ENCODE assay signal across 24 cellular contexts in the genomic region with DNA sequence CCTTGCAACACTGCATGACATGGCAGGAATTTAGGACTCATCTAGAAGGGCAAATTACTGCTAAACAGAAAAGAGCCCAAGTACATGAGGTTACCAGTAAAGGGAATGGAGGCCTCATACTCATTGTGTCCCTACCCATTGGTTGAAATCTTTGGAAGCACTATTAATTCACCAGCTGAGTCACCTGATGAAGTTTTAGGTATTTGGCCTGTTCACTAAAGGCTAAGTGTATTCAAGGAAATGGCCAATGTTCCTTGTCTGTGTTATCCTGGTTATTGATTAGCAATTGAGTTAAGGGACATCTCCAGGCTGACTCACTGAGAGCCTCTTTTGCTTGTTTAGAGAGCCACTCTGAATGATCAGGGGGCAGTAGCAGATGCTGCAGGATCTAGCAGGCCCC.
"Had no signal": no experiment of that assay in that cellular context is flagged by ENCODE, and none has a peak within 500 bp of the region (broad histone marks: within the 10 kb centered on the region; RNA-seq: fewer than 3 reads in every experiment).

No MANE protein-coding gene starts in this region.

- H3K9me3 ChIP-seq: esophagus muscularis mucosa, gastrocnemius medialis, heart right ventricle, left ventricle myocardium inferior, lower lobe of right lung, mucosa of descending colon had no signal

- H3K4me3 ChIP-seq: coronary artery, esophagus muscularis mucosa, gastrocnemius medialis, heart right ventricle, left ventricle myocardium inferior, lower lobe of right lung, mucosa of descending colon had no signal

- H3K27me3 ChIP-seq: esophagus muscularis mucosa, gastrocnemius medialis, heart right ventricle had no signal

- H3K4me1 ChIP-seq: esophagus muscularis mucosa, gastrocnemius medialis, heart right ventricle, left ventricle myocardium inferior, lower lobe of right lung had no signal

- DNase-seq: dermis blood vessel endothelial cell; effector CD8-positive, alpha-beta T cell; effector memory CD8-positive, alpha-beta T cell; endodermal cell; foreskin fibroblast; foreskin melanocyte; gastrocnemius medialis; glutamatergic neuron; head of caudate nucleus; heart right ventricle; hypothalamus; immature natural killer cell; islet precursor cell; kidney; kidney glomerular epithelial cell; left cardiac atrium; left ventricle myocardium inferior; lower lobe of right lung; mesenchymal stem cell; mucosa of descending colon; naive B cell had no signal

- H3K36me3 ChIP-seq: esophagus muscularis mucosa, gastrocnemius medialis, heart right ventricle, left ventricle myocardium inferior, lower lobe of right lung had no signal

- H3K27ac ChIP-seq: coronary artery, epithelial cell of prostate, esophagus muscularis mucosa, gastrocnemius medialis, heart right ventricle, left ventricle myocardium inferior, lower lobe of right lung had no signal
